Comparison of ENCODE assay signal across 26 cellular contexts in the genomic region with DNA sequence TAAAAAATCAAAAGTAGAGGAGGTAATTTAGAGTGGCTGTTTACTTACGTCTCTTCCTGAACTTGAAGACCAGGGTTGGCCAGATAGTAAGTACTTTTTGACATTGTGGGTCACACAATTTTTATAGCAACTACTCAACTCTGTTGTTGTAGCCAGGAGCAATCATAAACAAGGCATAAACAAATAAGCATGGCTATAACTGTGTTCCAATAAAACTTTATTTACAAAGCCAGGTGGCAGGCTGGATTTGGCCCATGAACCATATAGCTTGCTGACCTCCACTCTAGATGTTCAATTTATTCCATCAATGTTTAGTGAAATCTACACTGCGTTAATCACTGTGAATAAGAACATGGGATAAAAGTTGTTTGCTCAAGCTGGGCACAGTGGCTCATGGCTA.
"Had no signal": no experiment of that assay in that cellular context is flagged by ENCODE, and none has a peak within 500 bp of the region (broad histone marks: within the 10 kb centered on the region; RNA-seq: fewer than 3 reads in every experiment).

No MANE protein-coding gene starts in this region.

- FAIRE-seq: small intestine, urothelium cell line had no signal

- ATAC-seq: natural killer cell; psoas muscle; right cardiac atrium; right lobe of liver; stimulated activated effector memory CD8-positive, alpha-beta T cell treated with anti-CD3 and anti-CD28 coated beads, Interleukin-12 subunit alpha, Interleukin-12 subunit beta, amount 100 ng/mL, for 72 hours; stimulated activated naive B cell treated with anti-CD40 and anti-IgM and Interleukin-4, amounts not matched to agents 10 μg/mL and 1 μg/mL and 100 μg/mL, for 72 hours had no signal

- H3K36me3 ChIP-seq: neural progenitor cell, ovary, right lobe of liver, sigmoid colon, stomach, thoracic aorta, thyroid gland, tibial nerve, upper lobe of left lung, vagina had no signal

- H2AFZ ChIP-seq: neural progenitor cell, parathyroid adenoma had no signal

- H3K79me2 ChIP-seq: parathyroid adenoma had no signal

- H3K4me1 ChIP-seq: neural progenitor cell, parathyroid adenoma, psoas muscle, right lobe of liver, sigmoid colon, stomach, thyroid gland, tibial nerve, upper lobe of left lung, vagina had no signal

- DNase-seq: natural killer cell; occipital lobe; ovary; posterior cingulate gyrus; psoas muscle; right cardiac atrium; right lobe of liver; sigmoid colon; small intestine; stimulated activated CD4-positive, alpha-beta T cell treated with anti-CD3 and anti-CD28 coated beads, Interleukin-15, amount 100 ng/mL, for 24 hours; stimulated activated CD4-positive, alpha-beta T cell treated with anti-CD3 and anti-CD28 coated beads, Interleukin-2, amount 100 ng/mL, for 24 hours; stimulated activated CD4-positive, alpha-beta T cell treated with anti-CD3 and anti-CD28 coated beads, Interleukin-2, amount 100 ng/mL, for 48 hours; stimulated activated CD4-positive, alpha-beta T cell treated with anti-CD3 and anti-CD28 coated beads, Interleukin-4, amount 100 ng/mL, for 24 hours; stimulated activated naive B cell treated with anti-CD40 and anti-IgM and Interleukin-4, amounts not matched to agents 10 μg/mL and 1 μg/mL and 100 μg/mL, for 72 hours; stimulated activated naive CD4-positive, alpha-beta T cell treated with Interleukin-2 at 50 U/mL for 16 hours; stomach; thyroid gland; trophoblast cell; upper lobe of left lung had no signal

- H3K4me2 ChIP-seq: neural progenitor cell had no signal

- H3K27me3 ChIP-seq: neural progenitor cell, ovary, right lobe of liver, sigmoid colon, stomach, thyroid gland, tibial nerve, upper lobe of left lung, vagina had no signal

- H3K4me3 ChIP-seq: neural progenitor cell, ovary, psoas muscle, right lobe of liver, sigmoid colon, stomach, thoracic aorta, thyroid gland, tibial nerve, upper lobe of left lung, vagina had no signal

- H3K9me3 ChIP-seq: psoas muscle, right lobe of liver, sigmoid colon, thoracic aorta, thyroid gland, upper lobe of left lung, vagina had no signal

- H3K9ac ChIP-seq: neural progenitor cell, parathyroid adenoma had no signal

- H3K27ac ChIP-seq: neural progenitor cell, ovary, parathyroid adenoma, psoas muscle, right lobe of liver, sigmoid colon, stomach, thoracic aorta, thyroid gland, tibial nerve, upper lobe of left lung, vagina had no signal
